ENCODE assay signal across 22 cellular contexts in genomic region chr10:20616056-20616671, GRCh38.
"Had no signal": no experiment of that assay in that cellular context is flagged by ENCODE, and none has a peak within 500 bp of the region (broad histone marks: within the 10 kb centered on the region; RNA-seq: fewer than 3 reads in every experiment).

No MANE protein-coding gene starts in this region.

- H3K27ac Mint-ChIP-seq: type B pancreatic cell had no signal

- H3K27me3 Mint-ChIP-seq: naive thymus-derived CD4-positive, alpha-beta T cell had no signal

- H3K36me3 ChIP-seq: esophagus squamous epithelium, gastroesophageal sphincter, ovary, suprapubic skin, thyroid gland, vagina had no signal

- H3K36me3 Mint-ChIP-seq: type B pancreatic cell had no signal

- H3K4me2 ChIP-seq: smooth muscle cell had no signal

- ATAC-seq: gastroesophageal sphincter; left cardiac atrium; right cardiac atrium; stimulated activated naive CD8-positive, alpha-beta T cell treated with anti-CD3 and anti-CD28 coated beads, Interleukin-15, Interleukin-2, amounts not matched to agents 100 U/mL and 50 U/mL, for 24 hours had no signal

- H3K4me1 Mint-ChIP-seq: neural crest cell had no signal

- H3K27me3 ChIP-seq: esophagus squamous epithelium, gastroesophageal sphincter, ovary, suprapubic skin, thyroid gland, vagina had no signal

- DNase-seq: esophagus squamous epithelium; foreskin fibroblast; glutamatergic neuron; kidney; left cardiac atrium; left ventricle myocardium superior; mesenchymal stem cell; midbrain; nucleus accumbens; ovary; right cardiac atrium; stimulated activated CD4-positive, alpha-beta T cell treated with anti-CD3 and anti-CD28 coated beads, Interleukin-2, amount 100 ng/mL, for 48 hours; stimulated activated naive CD8-positive, alpha-beta T cell treated with anti-CD3 and anti-CD28 coated beads, Interleukin-15, Interleukin-2, amounts not matched to agents 100 U/mL and 50 U/mL, for 24 hours; thyroid gland had no signal

- H3K4me3 ChIP-seq: esophagus squamous epithelium, gastroesophageal sphincter, lung, ovary, smooth muscle cell, suprapubic skin, thyroid gland, vagina had no signal

- H3K4me1 ChIP-seq: esophagus squamous epithelium, gastroesophageal sphincter, suprapubic skin, thyroid gland, vagina had no signal

- H3K9me3 ChIP-seq: esophagus squamous epithelium, gastroesophageal sphincter, ovary, suprapubic skin, thyroid gland, vagina had no signal

- H3K27ac ChIP-seq: esophagus squamous epithelium, gastroesophageal sphincter, ovary, suprapubic skin, thyroid gland, vagina had no signal

- H3K4me3 Mint-ChIP-seq: neural crest cell, type B pancreatic cell had no signal

- FAIRE-seq: kidney had no signal
